7 cellular contexts compared by ENCODE assay signal in the genomic region with DNA sequence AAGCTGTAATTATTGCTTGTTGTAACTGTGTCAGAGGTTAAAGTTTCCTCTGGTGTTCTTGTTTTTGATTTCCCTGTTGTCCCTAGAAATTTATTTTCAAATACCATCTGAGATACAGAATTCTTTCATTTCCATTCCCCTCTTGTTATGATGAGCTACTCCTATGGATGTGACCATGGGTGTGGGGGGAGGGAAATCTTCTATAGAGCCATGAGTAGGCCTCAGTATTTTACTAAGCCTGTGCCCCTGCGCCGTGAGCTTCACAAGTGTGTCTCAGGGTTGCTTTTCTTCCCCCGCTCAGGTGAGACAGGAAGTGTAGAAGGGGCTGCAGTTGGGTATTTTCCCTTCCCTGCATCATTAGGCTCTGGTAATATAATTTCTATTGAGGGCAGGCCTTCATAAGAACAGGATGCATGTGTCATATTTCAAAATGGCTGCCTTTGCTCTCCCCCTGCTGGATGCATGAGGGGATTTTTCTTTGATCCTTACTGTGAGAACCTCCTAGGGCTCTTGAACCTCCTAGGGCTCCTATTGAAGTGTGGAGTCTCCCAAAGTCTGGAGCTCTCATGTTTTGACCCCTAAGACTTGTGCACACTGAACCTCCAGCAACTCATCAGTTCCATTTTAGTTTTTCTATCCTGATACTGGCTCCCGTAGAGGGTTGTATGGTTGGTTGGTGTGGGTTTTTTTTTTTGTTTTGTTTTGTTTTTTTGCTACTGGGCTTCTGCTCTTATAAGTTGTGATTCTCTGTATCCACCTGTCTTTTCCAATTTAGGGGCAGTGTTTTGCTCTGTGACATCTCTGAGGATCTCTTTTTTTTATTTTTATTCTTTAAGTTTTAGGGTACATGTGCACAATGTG.
A peak's percentile ranks its signal among the peaks of the same experiment; 100 is the strongest.
DNase-seq lines count a peak whose midpoint lies in the region; ATAC-seq and TF ChIP-seq lines count a peak whose summit lies in the region.

No MANE protein-coding gene starts in this region.

- no peak overlapping the region for H3K9ac ChIP-seq in OCI-LY3 (ENCODE audit: low read length)

- peak; percentile 67 for ATAC-seq in HG02798 (IDR thresholded peaks at IDR 0.05; ENCODE audit: poor library complexity, unreplicated experiment)
- peak; percentile 55 for ATAC-seq in sciatic nerve

- DNase-seq in globus pallidus (ENCODE audit: low spot score) (peak; percentile 54), sciatic nerve (ENCODE audit: low spot score) (no peak), NCI-H1694 treated with DMSO at 0.1 percent for 48 hours (lab: John Stamatoyannopoulos, UW) (no peak)
- DNase-seq in stimulated activated CD4-positive, alpha-beta T cell treated with anti-CD3 and anti-CD28 coated beads, Interleukin-4, amount 100 ng/mL, for 24 hours = no peak

- no peak overlapping the region for H3K4me2 ChIP-seq in OCI-LY3 (ENCODE audit: low read length)

- H3K9me3 ChIP-seq in OCI-LY3 (ENCODE audit: insufficient read depth, low read length) = no peaks in the 10 kb centered on the region

- H3K27ac ChIP-seq in OCI-LY3 (ENCODE audit: low read length) = no peak overlapping the region

- no peak overlapping the region for H2AFZ ChIP-seq in OCI-LY3 (ENCODE audit: low read depth, low read length)

- no peaks in the 10 kb centered on the region for H3K79me2 ChIP-seq in OCI-LY3 (ENCODE audit: low read length)

- H3K27me3 ChIP-seq in OCI-LY3 (ENCODE audit: low read depth, low read length) = peaks cover 15% of the 10 kb centered on the region

- TF ChIP-seq CTCF in GM12872 (IDR thresholded peaks at IDR 0.05; ENCODE audit: insufficient read depth, low read depth, low read length) (peak; percentile 45), OCI-LY3 (IDR thresholded peaks at IDR 0.05; ENCODE audit: low read depth, low read length) (peak; percentile 62)

- no peaks in the 10 kb centered on the region for H4K20me1 ChIP-seq in OCI-LY3 (ENCODE audit: insufficient read depth, low read length)

- no peaks in the 10 kb centered on the region for H3K4me1 ChIP-seq in OCI-LY3 (ENCODE audit: low read length)

- intact Hi-C loops in sciatic nerve (cut with DNase I) = no loop called here

- no peaks in the 10 kb centered on the region for H3K36me3 ChIP-seq in OCI-LY3 (replicated peaks; ENCODE audit: low read depth, low read length)

- H3K4me3 ChIP-seq in OCI-LY3 (ENCODE audit: low read length) = no peak overlapping the region
